8 cellular contexts compared by ENCODE assay signal in genomic region chr20:48698507-48699267, GRCh38.
DNase-seq lines count a peak whose midpoint lies in the region; ATAC-seq and TF ChIP-seq lines count a peak whose summit lies in the region.
"Had no signal": no experiment of that assay in that cellular context is flagged by ENCODE, and none has a peak within 500 bp of the region (broad histone marks: within the 10 kb centered on the region; RNA-seq: fewer than 3 reads in every experiment).

No MANE protein-coding gene starts in this region.

- H3K4me1 ChIP-seq in GM23338 (ENCODE audit: insufficient read depth) (no peaks in the 10 kb centered on the region; the same call in 1 of the 2 replicates), gastrocnemius medialis (peaks cover 14 to 15% of the 10 kb centered on the region in 2 donors), MM.1S (ENCODE audit: low read length) (no peaks in the 10 kb centered on the region)

- peaks cover 9% of the 10 kb centered on the region; the same call in 2 of the 3 replicates for H3K4me1 Mint-ChIP-seq in GM23338

- H3K36me3 Mint-ChIP-seq in GM23338 (ENCODE audit: low read depth): no peaks in the 10 kb centered on the region

- H3K9me2 ChIP-seq in GM23338 (ENCODE audit: insufficient read depth): 0 out of 2 replicates have a peak, but pooled peaks cover 8% of the 10 kb centered on the region
- no peaks in the 10 kb centered on the region for H3K9me2 ChIP-seq in MM.1S (replicated peaks; ENCODE audit: insufficient read depth, low read length)

- ATAC-seq in GM23338 (peak; percentile 90), gastrocnemius medialis (no peak)

- H3K4me2 ChIP-seq in GM23338: no peak overlapping the region
- H3K4me2 ChIP-seq in MM.1S (ENCODE audit: low read depth, low read length): no peak overlapping the region

- in situ Hi-C loops in gastrocnemius medialis (cut with MboI; ENCODE audit: low sequenced_read_pairs in 4 of 4): no loop called here

- DNase-seq in GM23338 (ENCODE audit: low spot score) (peak; percentile 66), RWPE1 (ENCODE audit: low spot score) (no peak), dorsolateral prefrontal cortex (peak in 1 of 10 donors; percentile 26), gastrocnemius medialis (peak in 1 of 2 donors; percentile 6), SK-N-DZ (ENCODE audit: low spot score) (no peak), 8988T (no peak), MM.1S (no peak)
- DNase-seq: effector memory CD4-positive, alpha-beta T cell had no signal

- TF ChIP-seq CTCF in GM23338 (conservative IDR thresholded peaks at IDR 0.05; ENCODE audit: low read depth in 2 of 2) (peak; percentile 53 to 74), RWPE1 (conservative IDR thresholded peaks at IDR 0.05; ENCODE audit: low read depth) (no peak), dorsolateral prefrontal cortex (IDR thresholded peaks at IDR 0.05 in 54 of 56, conservative IDR thresholded peaks at IDR 0.05 in 2 of 56; ENCODE audit: low read depth in 1 of 56, partially characterized antibody in 56 of 56) (no peak), gastrocnemius medialis (IDR thresholded peaks at IDR 0.05 in 4 of 5, conservative IDR thresholded peaks at IDR 0.05 in 1 of 5) (no peak), MM.1S (IDR thresholded peaks at IDR 0.05; ENCODE audit: low read length) (no peak)

- H2AFZ ChIP-seq in GM23338 (peak overlapping the region; percentile 69; the same call in 1 of the 2 replicates), MM.1S (ENCODE audit: low read length) (no peak overlapping the region)

- CTCF ChIA-PET in RWPE1 (lab: Yijun Ruan, JAX): interaction anchor here (0.6 to 1.1 kb wide), 2 partner anchors 39 to 78 kb away, joined by 3 read pairs; no protein-coding TSS in a partner anchor

- POLR2A ChIA-PET in RWPE1 (lab: Yijun Ruan, JAX; ENCODE audit: low non-redundant PET): no interaction called here

- H4K20me1 ChIP-seq in GM23338 (replicated peaks; ENCODE audit: insufficient read depth) (no peaks in the 10 kb centered on the region), MM.1S (ENCODE audit: insufficient read depth, low read length) (no peaks in the 10 kb centered on the region)

- no peaks in the 10 kb centered on the region for H3K9me3 Mint-ChIP-seq in GM23338

- H3K4me3 ChIP-seq in GM23338 (no peak overlapping the region), dorsolateral prefrontal cortex (no peak overlapping the region), gastrocnemius medialis (no peak overlapping the region), MM.1S (ENCODE audit: low read length) (no peak overlapping the region)

- H3K9me3 ChIP-seq in gastrocnemius medialis: no peaks in the 10 kb centered on the region
- no peaks in the 10 kb centered on the region for H3K9me3 ChIP-seq in MM.1S (replicated peaks; ENCODE audit: insufficient read depth, low read length)

- H3K4me3 Mint-ChIP-seq in GM23338: no peak overlapping the region

- H3K27ac ChIP-seq in GM23338 (ENCODE audit: low read depth) (no peak overlapping the region), RWPE1 (peak overlapping the region; percentile 58), dorsolateral prefrontal cortex (peak overlapping the region in 58 of 59 donors; percentile 30 to 87 (median 74)), gastrocnemius medialis (peak overlapping the region; percentile 32 to 69 (median 65)), MM.1S (ENCODE audit: low read length) (no peak overlapping the region)

- H3K27me3 Mint-ChIP-seq in GM23338 (ENCODE audit: insufficient read depth, low read depth, poor library complexity): peaks cover 5% of the 10 kb centered on the region

- intact Hi-C loops in dorsolateral prefrontal cortex (cut with DNase I) (no loop called here), gastrocnemius medialis (cut with DNase I; ENCODE audit: low total_unique reads) (no loop called here)

- peak overlapping the region; percentile 47; the same call in 1 of the 2 replicates for H3K27ac Mint-ChIP-seq in GM23338

- no peaks in the 10 kb centered on the region for H3F3A ChIP-seq in GM23338 (replicated peaks; ENCODE audit: low read depth)
- no peaks in the 10 kb centered on the region for H3F3A ChIP-seq in MM.1S (ENCODE audit: insufficient read depth, low read length)

- no peaks in the 10 kb centered on the region for H3K79me2 ChIP-seq in GM23338 (replicated peaks; ENCODE audit: insufficient read depth)
- H3K79me2 ChIP-seq in MM.1S (ENCODE audit: low read length): no peaks in the 10 kb centered on the region

- H3K27me3 ChIP-seq in GM23338 (ENCODE audit: insufficient read depth) (no peaks in the 10 kb centered on the region), dorsolateral prefrontal cortex (no peaks in the 10 kb centered on the region), gastrocnemius medialis (no peaks in the 10 kb centered on the region), MM.1S (replicated peaks; ENCODE audit: insufficient read depth, low read length) (no peaks in the 10 kb centered on the region)

- H3K36me3 ChIP-seq in GM23338 (ENCODE audit: insufficient read depth) (no peaks in the 10 kb centered on the region), gastrocnemius medialis (no peaks in the 10 kb centered on the region), MM.1S (replicated peaks; ENCODE audit: insufficient read depth, low read length) (no peaks in the 10 kb centered on the region)

- H3K9ac ChIP-seq in MM.1S (ENCODE audit: low read length): no peak overlapping the region

- no peak for TF ChIP-seq POLR2A in gastrocnemius medialis (IDR thresholded peaks at IDR 0.05)

TF ChIP-seq in GM23338, 12 proteins besides CTCF, POLR2A, EP300 and RAD21 (continues in another document):
- TF ChIP-seq NANOG (IDR thresholded peaks at IDR 0.05; ENCODE audit: borderline replicate concordance): no peak
- no peak for TF ChIP-seq ETS1 (IDR thresholded peaks at IDR 0.05)
- no peak for TF ChIP-seq ZNF331 (CRISPR knock-in tag; IDR thresholded peaks at IDR 0.05; ENCODE audit: low read depth)
- no peak for TF ChIP-seq REST (IDR thresholded peaks at IDR 0.05; ENCODE audit: unreplicated experiment)
- no peak for TF ChIP-seq STAT1 (IDR thresholded peaks at IDR 0.05; ENCODE audit: unreplicated experiment)
- no peak for TF ChIP-seq JUNB (IDR thresholded peaks at IDR 0.05; ENCODE audit: unreplicated experiment)
- no peak for TF ChIP-seq EZH2 (IDR thresholded peaks at IDR 0.05; ENCODE audit: low read depth, unreplicated experiment)
- TF ChIP-seq EZH2phosphoT487 (IDR thresholded peaks at IDR 0.05; ENCODE audit: unreplicated experiment): no peak

Comparison
In these comparisons a context has a peak if more than half of its experiments do, and no peak if none do; other contexts are left out.
1. H3K27ac ChIP-seq: peak in RWPE1 (single experiment), dorsolateral prefrontal cortex (58 of 59) and gastrocnemius medialis (4 of 4); none in GM23338 (single experiment) and MM.1S (single experiment).
2. CTCF ChIP-seq: peak in GM23338 (2 of 2); none in RWPE1 (single experiment), dorsolateral prefrontal cortex (0 of 56), gastrocnemius medialis (0 of 5) and MM.1S (single experiment).